Comparison of ENCODE assay signal across 13 cellular contexts in the genomic region with DNA sequence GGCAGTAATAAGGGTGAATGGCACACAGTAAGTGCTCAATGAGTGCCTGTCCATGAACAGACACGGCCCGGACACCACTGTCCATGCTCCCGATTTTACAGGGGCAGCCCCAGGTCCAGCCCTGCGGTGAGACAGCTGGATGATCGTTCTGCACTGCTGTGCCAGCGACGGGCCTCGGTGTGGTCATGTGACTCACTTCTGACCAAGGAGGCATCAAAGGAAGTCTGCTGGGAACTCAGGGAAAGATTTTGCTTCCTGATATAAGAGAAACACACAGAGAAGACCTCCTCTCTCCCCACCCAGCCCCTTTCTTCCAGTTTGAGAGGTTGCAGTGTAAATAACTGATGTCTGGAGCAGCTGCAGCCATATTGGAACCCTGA.
A peak's percentile ranks its signal among the peaks of the same experiment; 100 is the strongest.
DNase-seq lines count a peak whose midpoint lies in the region; ATAC-seq and TF ChIP-seq lines count a peak whose summit lies in the region.
"Had no signal": no experiment of that assay in that cellular context is flagged by ENCODE, and none has a peak within 500 bp of the region (broad histone marks: within the 10 kb centered on the region; RNA-seq: fewer than 3 reads in every experiment).

No MANE protein-coding gene starts in this region.

- TF ChIP-seq CTCF in thoracic aorta (IDR thresholded peaks at IDR 0.05) (no peak), progenitor cell of endocrine pancreas (IDR thresholded peaks at IDR 0.05; ENCODE audit: unreplicated experiment) (no peak)

- H3K4me3 Mint-ChIP-seq in activated naive CD8-positive, alpha-beta T cell = peak overlapping the region; percentile 3
- H3K4me3 Mint-ChIP-seq in activated naive CD8-positive, alpha-beta T cell treated with anti-CD3 and anti-CD28 coated beads for 36 hours = no peak overlapping the region
- H3K4me3 Mint-ChIP-seq in activated T-helper 1 cell treated with anti-CD3 and anti-CD28 coated beads, Interleukin-12 subunit alpha, Interleukin-12 subunit beta, Interleukin-2, Interleukin-4 antibody, amounts not matched to agents 30 ng/mL and 10 ng/mL and 1 ng/mL, durations not matched to agents 14 hours and 24 hours and 36 hours = no peak overlapping the region
- H3K4me3 Mint-ChIP-seq in progenitor cell of endocrine pancreas (ENCODE audit: low read depth) = no peak overlapping the region
- H3K4me3 Mint-ChIP-seq: memory B cell had no signal

- H3K4me3 ChIP-seq in thoracic aorta = peak overlapping the region; percentile 29

- no peaks in the 10 kb centered on the region for H3K27me3 Mint-ChIP-seq in activated naive CD8-positive, alpha-beta T cell
- no peaks in the 10 kb centered on the region for H3K27me3 Mint-ChIP-seq in activated naive CD8-positive, alpha-beta T cell treated with anti-CD3 and anti-CD28 coated beads for 36 hours
- peaks cover 13% of the 10 kb centered on the region for H3K27me3 Mint-ChIP-seq in activated T-helper 1 cell treated with anti-CD3 and anti-CD28 coated beads, Interleukin-12 subunit alpha, Interleukin-12 subunit beta, Interleukin-2, Interleukin-4 antibody, amounts not matched to agents 30 ng/mL and 10 ng/mL and 1 ng/mL, durations not matched to agents 14 hours and 24 hours and 36 hours (ENCODE audit: insufficient read depth)
- H3K27me3 Mint-ChIP-seq in progenitor cell of endocrine pancreas = peaks cover 7% of the 10 kb centered on the region

- H3K36me3 Mint-ChIP-seq in activated naive CD8-positive, alpha-beta T cell = no peaks in the 10 kb centered on the region
- H3K36me3 Mint-ChIP-seq in activated naive CD8-positive, alpha-beta T cell treated with anti-CD3 and anti-CD28 coated beads for 36 hours = peaks cover 1% of the 10 kb centered on the region
- H3K36me3 Mint-ChIP-seq in activated T-helper 1 cell treated with anti-CD3 and anti-CD28 coated beads, Interleukin-12 subunit alpha, Interleukin-12 subunit beta, Interleukin-2, Interleukin-4 antibody, amounts not matched to agents 30 ng/mL and 10 ng/mL and 1 ng/mL, durations not matched to agents 14 hours and 24 hours and 36 hours (ENCODE audit: low read depth) = no peaks in the 10 kb centered on the region
- H3K36me3 Mint-ChIP-seq in progenitor cell of endocrine pancreas (ENCODE audit: insufficient read depth) = no peaks in the 10 kb centered on the region
- H3K36me3 Mint-ChIP-seq: activated naive CD4-positive, alpha-beta T cell treated with anti-CD3 and anti-CD28 coated beads, Interleukin-2, amount 50 U/mL, for 72 hours; memory B cell had no signal

- no peaks in the 10 kb centered on the region for H3K9me3 ChIP-seq in thoracic aorta
- H3K9me3 ChIP-seq: neutrophil had no signal

- no peaks in the 10 kb centered on the region for H3K27me3 ChIP-seq in thoracic aorta (replicated peaks; ENCODE audit: insufficient read depth)

- no peaks in the 10 kb centered on the region for H3K36me3 ChIP-seq in thoracic aorta
- H3K36me3 ChIP-seq: neutrophil had no signal

- H3K9me3 Mint-ChIP-seq in activated naive CD8-positive, alpha-beta T cell (ENCODE audit: low read depth) = no peaks in the 10 kb centered on the region
- H3K9me3 Mint-ChIP-seq in activated naive CD8-positive, alpha-beta T cell treated with anti-CD3 and anti-CD28 coated beads for 36 hours = no peaks in the 10 kb centered on the region
- H3K9me3 Mint-ChIP-seq in activated T-helper 1 cell treated with anti-CD3 and anti-CD28 coated beads, Interleukin-12 subunit alpha, Interleukin-12 subunit beta, Interleukin-2, Interleukin-4 antibody, amounts not matched to agents 30 ng/mL and 10 ng/mL and 1 ng/mL, durations not matched to agents 14 hours and 24 hours and 36 hours = no peaks in the 10 kb centered on the region
- H3K9me3 Mint-ChIP-seq in progenitor cell of endocrine pancreas (ENCODE audit: low read depth) = no peaks in the 10 kb centered on the region
- H3K9me3 Mint-ChIP-seq: activated naive CD4-positive, alpha-beta T cell treated with anti-CD3 and anti-CD28 coated beads, Interleukin-2, amount 50 U/mL, for 72 hours had no signal

- no peak for DNase-seq in activated naive CD8-positive, alpha-beta T cell treated with anti-CD3 and anti-CD28 coated beads for 36 hours
- no peak for DNase-seq in activated T-helper 1 cell treated with anti-CD3 and anti-CD28 coated beads, Interleukin-12 subunit alpha, Interleukin-12 subunit beta, Interleukin-2, Interleukin-4 antibody, amounts not matched to agents 30 ng/mL and 10 ng/mL and 1 ng/mL, durations not matched to agents 14 hours and 24 hours and 36 hours (ENCODE audit: low spot score)
- DNase-seq in foreskin melanocyte = peak; percentile 67
- DNase-seq in thoracic aorta (ENCODE audit: low spot score) = no peak
- no peak for DNase-seq in progenitor cell of endocrine pancreas (ENCODE audit: low spot score, unreplicated experiment)
- no peak for DNase-seq in OCI-M1 (lab: John Stamatoyannopoulos, UW)
- no peak for DNase-seq in C1 segment of cervical spinal cord (lab: John Stamatoyannopoulos, UW)
- DNase-seq: NCI-H2081 treated with DMSO at 0.1 percent for 48 hours, SIG-M5 had no signal

- H3K4me1 Mint-ChIP-seq in activated naive CD8-positive, alpha-beta T cell (ENCODE audit: low read depth) = peaks cover 44% of the 10 kb centered on the region
- peaks cover 36% of the 10 kb centered on the region for H3K4me1 Mint-ChIP-seq in activated naive CD8-positive, alpha-beta T cell treated with anti-CD3 and anti-CD28 coated beads for 36 hours
- H3K4me1 Mint-ChIP-seq in activated T-helper 1 cell treated with anti-CD3 and anti-CD28 coated beads, Interleukin-12 subunit alpha, Interleukin-12 subunit beta, Interleukin-2, Interleukin-4 antibody, amounts not matched to agents 30 ng/mL and 10 ng/mL and 1 ng/mL, durations not matched to agents 14 hours and 24 hours and 36 hours (ENCODE audit: low read depth) = peaks cover 16% of the 10 kb centered on the region
- peaks cover 15% of the 10 kb centered on the region for H3K4me1 Mint-ChIP-seq in progenitor cell of endocrine pancreas (ENCODE audit: low read depth)

- H3K27ac Mint-ChIP-seq in activated naive CD8-positive, alpha-beta T cell = no peak overlapping the region
- no peak overlapping the region for H3K27ac Mint-ChIP-seq in activated naive CD8-positive, alpha-beta T cell treated with anti-CD3 and anti-CD28 coated beads for 36 hours
- H3K27ac Mint-ChIP-seq in activated T-helper 1 cell treated with anti-CD3 and anti-CD28 coated beads, Interleukin-12 subunit alpha, Interleukin-12 subunit beta, Interleukin-2, Interleukin-4 antibody, amounts not matched to agents 30 ng/mL and 10 ng/mL and 1 ng/mL, durations not matched to agents 14 hours and 24 hours and 36 hours = peak overlapping the region; percentile 70
- H3K27ac Mint-ChIP-seq in progenitor cell of endocrine pancreas = no peak overlapping the region
- H3K27ac Mint-ChIP-seq: memory B cell had no signal

- H3K4me1 ChIP-seq in thoracic aorta (ENCODE audit: control insufficient read depth in 1 of 2, low read depth in 2 of 2) = peaks cover 18 to 20% of the 10 kb centered on the region in 2 donors

- no peak for ATAC-seq in thoracic aorta (ENCODE audit: insufficient number of reproducible peaks, low FRiP score, low read depth)

- no peak overlapping the region for H3K27ac ChIP-seq in thoracic aorta
- H3K27ac ChIP-seq: neutrophil had no signal

- intact Hi-C loops in activated T-helper 1 cell treated with anti-CD3 and anti-CD28 coated beads, Interleukin-12 subunit alpha, Interleukin-12 subunit beta, Interleukin-2, Interleukin-4 antibody, amounts not matched to agents 30 ng/mL and 10 ng/mL and 1 ng/mL, durations not matched to agents 14 hours and 24 hours and 36 hours (cut with micrococcal nuclease) = loop anchor here (2.0 kb wide), 1 partner anchor 24 kb away; no protein-coding TSS in a partner anchor
